Comparison of ENCODE assay signal across 8 cellular contexts in genomic region chr12:124917841-124918621, GRCh38. TPM values are rescaled to one million over a fixed set of nuclear protein-coding genes. Genes with fewer than 3 reads are reported as not detected.
DNase-seq lines count a peak whose midpoint lies in the region; ATAC-seq, FAIRE-seq and TF ChIP-seq lines count a peak whose summit lies in the region.

No MANE protein-coding gene starts in this region.

- no peak for ATAC-seq in activated T-cell treated with anti-CD3 and anti-CD28 coated beads, Interleukin-2, amount 50 U/mL, for 4 hours
- ATAC-seq in HepG2 (no peak), GM18867 (IDR thresholded peaks at IDR 0.05; ENCODE audit: unreplicated experiment) (no peak), GM19463 (IDR thresholded peaks at IDR 0.05; ENCODE audit: unreplicated experiment) (no peak)

- H3K4me3 Mint-ChIP-seq in activated T-cell treated with anti-CD3 and anti-CD28 coated beads, Interleukin-2, amount 50 U/mL, for 4 hours, result peak overlapping the region; percentile 99

- H3K4me2 ChIP-seq in HepG2 (ENCODE audit: low read depth, low read length), result peak overlapping the region; percentile 97

- intact Hi-C loops in HepG2 (cut with micrococcal nuclease; ENCODE audit: unreplicated experiment) (loop anchor here (2.0 kb wide), 1 partner anchor 21 kb away; no protein-coding TSS in a partner anchor), thyroid gland (cut with DNase I) (no loop called here)

- H3K27ac ChIP-seq in HepG2 (ENCODE audit: extremely low read length, insufficient read depth, low read length) (peak overlapping the region; percentile 100), thyroid gland (peak overlapping the region; percentile 100)

- TF ChIP-seq RAD21 in HepG2 (CRISPR knock-in tag; IDR thresholded peaks at IDR 0.05), result no peak

- TF ChIP-seq EP300 in HepG2 (IDR thresholded peaks at IDR 0.05; ENCODE audit: low read depth in 2 of 2, low read length in 2 of 2) (no peak), HepG2 (CRISPR knock-in tag; IDR thresholded peaks at IDR 0.05; ENCODE audit: borderline replicate concordance) (no peak)

- H3K9ac ChIP-seq in HepG2 (ENCODE audit: insufficient read depth, low read depth, low read length), result peak overlapping the region; percentile 99

- H3K79me2 ChIP-seq in HepG2 (ENCODE audit: insufficient read depth, low read length), result peaks cover 27% of the 10 kb centered on the region

- H3K4me3 ChIP-seq in astrocyte of the spinal cord (ENCODE audit: low read depth, low read length) (peak overlapping the region; percentile 27), HepG2 (replicated peaks in 1 of 3; ENCODE audit: insufficient read depth in 1 of 3, low read depth in 2 of 3, low read length in 3 of 3) (peak overlapping the region; percentile 34 to 99 (median 47)), thyroid gland (replicated peaks in 1 of 3) (peak overlapping the region in 1 of 3 donors; percentile 10)

- H3K4me1 Mint-ChIP-seq in activated T-cell treated with anti-CD3 and anti-CD28 coated beads, Interleukin-2, amount 50 U/mL, for 4 hours (ENCODE audit: low read depth), result peaks cover 82% of the 10 kb centered on the region

- DNase-seq in activated T-cell treated with anti-CD3 and anti-CD28 coated beads, Interleukin-2, amount 50 U/mL, for 4 hours, result no peak
- DNase-seq in activated T-cell treated with anti-CD3 and anti-CD28 coated beads, Interleukin-2, amount 50 U/mL, for 48 hours, result no peak
- DNase-seq in astrocyte of the spinal cord (ENCODE audit: low read depth, low spot score), result no peak
- peak; percentile 49 for DNase-seq in HepG2 (ENCODE audit: low spot score)
- DNase-seq in thyroid gland, result peak; percentile 73 to 82
- DNase-seq in central memory CD4-positive, alpha-beta T cell, result no peak

- H4K20me1 ChIP-seq in HepG2 (ENCODE audit: insufficient read depth, low read length), result peaks cover 13% of the 10 kb centered on the region

- H3K27me3 ChIP-seq in HepG2 (ENCODE audit: control insufficient read depth in 1 of 2, insufficient read depth in 2 of 2, low read length in 2 of 2) (no peaks in the 10 kb centered on the region; a peak in 1 of 5 replicates), thyroid gland (no peaks in the 10 kb centered on the region)

- no peak overlapping the region for H2AFZ ChIP-seq in HepG2 (ENCODE audit: low read length)

- peaks cover 14% of the 10 kb centered on the region for H3K36me3 Mint-ChIP-seq in activated T-cell treated with anti-CD3 and anti-CD28 coated beads, Interleukin-2, amount 50 U/mL, for 4 hours (ENCODE audit: insufficient read depth)

- TF ChIP-seq POLR2A in HepG2 (IDR thresholded peaks at IDR 0.05; ENCODE audit: insufficient read depth in 1 of 2, low read depth in 2 of 2, low read length in 2 of 2), result 0 out of 4 replicates have a peak, but pooled peaks of 1 of the 2 experiments have one; percentile 10
- TF ChIP-seq POLR2A in thyroid gland (IDR thresholded peaks at IDR 0.05), result peak; percentile 7 to 50

- no peaks in the 10 kb centered on the region for H3K9me3 ChIP-seq in HepG2 (ENCODE audit: low read length)
- H3K9me3 ChIP-seq in thyroid gland, result no peaks in the 10 kb centered on the region

- no peaks in the 10 kb centered on the region for H3K9me3 Mint-ChIP-seq in activated T-cell treated with anti-CD3 and anti-CD28 coated beads, Interleukin-2, amount 50 U/mL, for 4 hours

- no peak for TF ChIP-seq CTCF in astrocyte of the spinal cord (IDR thresholded peaks at IDR 0.05; ENCODE audit: low read depth, low read length)
- no peak for TF ChIP-seq CTCF in HepG2 (CRISPR knock-in tag; IDR thresholded peaks at IDR 0.05)
- no peak for TF ChIP-seq CTCF in thyroid gland (IDR thresholded peaks at IDR 0.05)

- no peak for FAIRE-seq in HepG2 (lab: Jason Lieb, UNC)

- peaks cover 57% of the 10 kb centered on the region for H3K4me1 ChIP-seq in HepG2 (ENCODE audit: insufficient read depth, low read length)
- peaks cover 31 to 41% of the 10 kb centered on the region in 2 donors for H3K4me1 ChIP-seq in thyroid gland

- WGBS in HepG2 (ENCODE audit: low lambda C conversion rate), result 2% methylated on average over 12 of the region's 12 CpGs
- WGBS in thyroid gland, 2 donors, result 40 to 47% methylated on average over 12 of the region's 12 CpGs

- in situ Hi-C loops in astrocyte of the spinal cord (cut with HindIII; ENCODE audit: low sequenced_read_pairs) (no loop called here), HepG2 (cut with HindIII; ENCODE audit: extremely low pct_ligation_motif_present, low pct_unique_long_range_greater_than_20kb) (no loop called here)

- peaks cover 2% of the 10 kb centered on the region for H3K27me3 Mint-ChIP-seq in activated T-cell treated with anti-CD3 and anti-CD28 coated beads, Interleukin-2, amount 50 U/mL, for 4 hours (ENCODE audit: low read depth)

- BruUV-seq in HepG2 (replicated peaks; lab: Mats Ljungman, UMichigan), result no TSS peak

- POLR2A ChIA-PET in HepG2 (lab: Yijun Ruan, JAX), result interaction anchor here (0.6 to 12.4 kb wide), 12 partner anchors 8 to 1209 kb away, joined by 3 to 199 read pairs (median 6); partner anchors contain the start of genes ATP6V0A2 and SCARB1

- CTCF ChIA-PET in HepG2 (lab: Yijun Ruan, JAX; ENCODE audit: low intra/inter-chr PET ratio, low total read pairs), result no interaction called here

- H3K36me3 ChIP-seq in HepG2 (replicated peaks in 1 of 2; ENCODE audit: control insufficient read depth in 1 of 2, insufficient read depth in 2 of 2, low read length in 2 of 2), result peaks cover 0 to 8% of the 10 kb centered on the region in 2 experiments; a peak in 2 of 5 replicates
- H3K36me3 ChIP-seq in thyroid gland, result peaks cover 6 to 12% of the 10 kb centered on the region in 2 donors

TF ChIP-seq in HepG2, 621 proteins besides CTCF, POLR2A, EP300 and RAD21 (continues in another document):
- TF ChIP-seq KLF6 (CRISPR knock-in tag; IDR thresholded peaks at IDR 0.05), result 0 out of 2 replicates have a peak, but pooled peaks have one; percentile 2
- no peak for TF ChIP-seq ZNF556 (CRISPR knock-in tag; IDR thresholded peaks at IDR 0.05; ENCODE audit: borderline replicate concordance)
- no peak for TF ChIP-seq NBN (conservative IDR thresholded peaks at IDR 0.05)
- 0 out of 2 replicates have a peak, but pooled peaks have one; percentile 18 for TF ChIP-seq ZNF274 (CRISPR knock-in tag; IDR thresholded peaks at IDR 0.05)
- no peak for TF ChIP-seq ZNF367 (CRISPR knock-in tag; IDR thresholded peaks at IDR 0.05; ENCODE audit: borderline replicate concordance)
- TF ChIP-seq ZNF20 (CRISPR knock-in tag; IDR thresholded peaks at IDR 0.05), result 0 out of 2 replicates have a peak, but pooled peaks have one; percentile 0

RNA-seq across cellular contexts. Expression of gene UBC, which starts 3.6 kb away (rescaled TPM):
- 100 to 1,000 TPM; 856 to 923 (median 865) TPM for total RNA-seq in activated T-cell treated with anti-CD3 and anti-CD28 coated beads, Interleukin-2, amount 50 U/mL, for 4 hours
- 805 and 1,167 TPM in 2 replicates for total RNA-seq in HepG2 (2016; rRNA removed; fragmentation: Illumina TruSeq; extraction: Trizol)
- total RNA-seq in HepG2 (2016; cell fraction: cytosol; rRNA removed; fragmentation: Illumina TruSeq; extraction: Trizol; ENCODE audit: low read depth), result 330 and 384 TPM in 2 replicates
- 802 and 1,160 TPM in 2 replicates for total RNA-seq in HepG2 (2016; cell fraction: insoluble cytoplasmic fraction; rRNA removed; fragmentation: Illumina TruSeq; extraction: Trizol)
- total RNA-seq in HepG2 (2016; cell fraction: membrane; rRNA removed; fragmentation: Illumina TruSeq; extraction: Trizol), result 388 and 438 TPM in 2 replicates
- total RNA-seq in HepG2 (2016; cell fraction: nucleus; rRNA removed; fragmentation: Illumina TruSeq; extraction: Trizol), result 473 and 495 TPM in 2 replicates
- 1,432 and 1,529 TPM in 2 replicates for polyA plus RNA-seq in HepG2 (2011; rRNA removed)
- 1,350 and 1,708 TPM in 2 replicates for polyA plus RNA-seq in HepG2 (2011; cell fraction: cytosol; rRNA removed)
- 541 and 721 TPM in 2 replicates for polyA plus RNA-seq in HepG2 (2011; cell fraction: nucleus; rRNA removed)
- 920 and 1,315 TPM in 2 replicates for polyA plus RNA-seq in HepG2 (2012)
- polyA plus RNA-seq in HepG2 (2016; cell fraction: cytosol; fragmentation: Illumina TruSeq; extraction: Trizol; ENCODE audit: low read depth), result 299 and 343 TPM in 2 replicates
- 1,055 and 1,063 TPM in 2 replicates for polyA plus RNA-seq in HepG2 (2016; cell fraction: insoluble cytoplasmic fraction; fragmentation: Illumina TruSeq; extraction: Trizol; ENCODE audit: low read depth)
- polyA plus RNA-seq in HepG2 (2016; cell fraction: membrane; fragmentation: Illumina TruSeq; extraction: Trizol; ENCODE audit: low read depth), result 279 and 340 TPM in 2 replicates
- 688 and 691 TPM in 2 replicates for polyA plus RNA-seq in HepG2 (2016; cell fraction: nucleus; fragmentation: Illumina TruSeq; extraction: Trizol; ENCODE audit: insufficient read depth, low read depth)
- 531 and 665 TPM in 2 replicates for polyA minus RNA-seq in HepG2 (2011; rRNA and poly(A)+ RNA removed; ENCODE audit: low replicate concordance)
- polyA minus RNA-seq in HepG2 (2011; cell fraction: cytosol; rRNA and poly(A)+ RNA removed), result 412 and 617 TPM in 2 replicates
- 99.5 and 162 TPM in 2 replicates for polyA minus RNA-seq in HepG2 (2011; cell fraction: nucleus; rRNA and poly(A)+ RNA removed)
- 1,000 to 10,000 TPM in 2 of 4 donors, 100 to 1,000 TPM in 2; 907 to 1,424 (median 1,000) TPM for total RNA-seq in thyroid gland

RNA-seq across cellular contexts. Expression of gene SCARB1, which starts 54.4 kb away (rescaled TPM):
- total RNA-seq in activated T-cell treated with anti-CD3 and anti-CD28 coated beads, Interleukin-2, amount 50 U/mL, for 4 hours, result 10 to 100 TPM; 17.0 to 29.9 (median 23.4) TPM
- total RNA-seq in HepG2 (2016; rRNA removed; fragmentation: Illumina TruSeq; extraction: Trizol) (33.2 and 63.4 TPM in 2 replicates), thyroid gland (10 to 100 TPM; 10.9 to 16.0 (median 15.4) TPM)
- 10.1 and 11.6 TPM in 2 replicates for total RNA-seq in HepG2 (2016; cell fraction: cytosol; rRNA removed; fragmentation: Illumina TruSeq; extraction: Trizol; ENCODE audit: low read depth)
- 24.7 and 65.3 TPM in 2 replicates for total RNA-seq in HepG2 (2016; cell fraction: insoluble cytoplasmic fraction; rRNA removed; fragmentation: Illumina TruSeq; extraction: Trizol)
- 32.7 and 33.2 TPM in 2 replicates for total RNA-seq in HepG2 (2016; cell fraction: membrane; rRNA removed; fragmentation: Illumina TruSeq; extraction: Trizol)
- 82.8 and 99.0 TPM in 2 replicates for total RNA-seq in HepG2 (2016; cell fraction: nucleus; rRNA removed; fragmentation: Illumina TruSeq; extraction: Trizol)
- 160 and 189 TPM in 2 replicates for polyA plus RNA-seq in HepG2 (2011; rRNA removed)
- polyA plus RNA-seq in HepG2 (2011; cell fraction: cytosol; rRNA removed), result 208 and 213 TPM in 2 replicates
- 869 and 1,053 TPM in 2 replicates for polyA plus RNA-seq in HepG2 (2011; cell fraction: nucleus; rRNA removed)
- polyA plus RNA-seq in HepG2 (2012), result 214 and 253 TPM in 2 replicates
- polyA plus RNA-seq in HepG2 (2016; cell fraction: cytosol; fragmentation: Illumina TruSeq; extraction: Trizol; ENCODE audit: low read depth), result 18.1 and 20.1 TPM in 2 replicates
- 42.8 and 60.7 TPM in 2 replicates for polyA plus RNA-seq in HepG2 (2016; cell fraction: insoluble cytoplasmic fraction; fragmentation: Illumina TruSeq; extraction: Trizol; ENCODE audit: low read depth)
- polyA plus RNA-seq in HepG2 (2016; cell fraction: membrane; fragmentation: Illumina TruSeq; extraction: Trizol; ENCODE audit: low read depth), result 42.2 and 44.0 TPM in 2 replicates
- 235 and 236 TPM in 2 replicates for polyA plus RNA-seq in HepG2 (2016; cell fraction: nucleus; fragmentation: Illumina TruSeq; extraction: Trizol; ENCODE audit: insufficient read depth, low read depth)
- 104 and 367 TPM in 2 replicates for polyA minus RNA-seq in HepG2 (2011; rRNA and poly(A)+ RNA removed; ENCODE audit: low replicate concordance)
- 143 and 183 TPM in 2 replicates for polyA minus RNA-seq in HepG2 (2011; cell fraction: cytosol; rRNA and poly(A)+ RNA removed)
- 104 and 119 TPM in 2 replicates for polyA minus RNA-seq in HepG2 (2011; cell fraction: nucleus; rRNA and poly(A)+ RNA removed)

Comparison
In these comparisons a context has a peak if more than half of its experiments do, and no peak if none do; other contexts are left out.
1. DNase-seq: peak in HepG2 (single experiment) and thyroid gland (2 of 2); none in activated T-cell treated with anti-CD3 and anti-CD28 coated beads, Interleukin-2, amount 50 U/mL, for 4 hours (single experiment), activated T-cell treated with anti-CD3 and anti-CD28 coated beads, Interleukin-2, amount 50 U/mL, for 48 hours (0 of 2), astrocyte of the spinal cord (single experiment) and central memory CD4-positive, alpha-beta T cell (single experiment).